Comparison of ENCODE assay signal across 16 cellular contexts in the genomic region with DNA sequence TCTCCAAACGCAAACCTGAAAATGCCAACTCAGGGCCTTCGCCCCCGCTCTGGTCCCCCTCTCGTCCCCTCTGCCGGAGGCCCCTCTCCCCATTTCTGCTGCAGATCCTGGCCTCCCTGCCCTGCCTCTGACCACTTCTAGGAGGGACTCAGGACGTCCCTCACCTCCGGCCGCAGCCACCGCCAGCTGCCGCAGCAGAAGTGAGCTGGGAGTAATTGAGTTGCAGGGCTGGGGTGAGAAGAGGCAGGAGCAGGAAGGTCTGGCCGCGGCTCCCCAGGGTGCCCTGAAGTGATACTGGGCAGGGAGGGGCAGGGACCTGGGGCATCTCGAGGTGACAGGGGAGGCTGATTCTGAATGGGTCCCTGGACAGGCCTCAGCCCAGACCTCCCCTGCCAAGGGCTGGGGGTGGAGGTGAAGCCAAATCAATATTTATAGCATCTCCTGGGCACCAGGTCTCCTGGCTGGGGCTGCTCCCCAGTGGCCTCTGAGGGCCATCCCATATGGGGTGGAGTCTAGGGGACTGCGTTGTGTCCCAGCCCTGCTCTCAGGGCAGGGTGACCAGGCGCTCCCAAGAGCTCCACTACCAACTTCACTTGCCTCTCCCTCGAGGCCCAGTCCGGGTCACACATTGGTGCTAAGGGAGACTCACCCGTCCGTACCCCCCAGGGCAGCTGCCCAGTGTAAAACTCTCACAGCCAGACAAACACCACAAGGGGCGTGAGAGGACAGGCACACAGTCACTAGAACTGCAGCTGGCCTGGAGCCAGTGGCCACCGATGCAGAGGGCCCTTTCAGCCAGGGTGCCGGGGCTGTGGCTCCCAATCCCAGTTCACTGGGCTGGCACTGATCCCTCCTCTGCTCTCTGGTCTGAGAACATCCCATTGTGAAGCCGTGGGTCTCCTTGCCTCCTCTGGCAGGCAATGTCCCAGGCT. TPM values are rescaled to one million over a fixed set of nuclear protein-coding genes. Genes with fewer than 3 reads are reported as not detected.
A peak's percentile ranks its signal among the peaks of the same experiment; 100 is the strongest.
DNase-seq lines count a peak whose midpoint lies in the region; ATAC-seq, FAIRE-seq and TF ChIP-seq lines count a peak whose summit lies in the region.
"Had no signal": no experiment of that assay in that cellular context is flagged by ENCODE, and none has a peak within 500 bp of the region (broad histone marks: within the 10 kb centered on the region; RNA-seq: fewer than 3 reads in every experiment).

No MANE protein-coding gene starts in this region.

- H3K27ac ChIP-seq in K562 (ENCODE audit: extremely low read depth, low read depth, low read length) (no peak overlapping the region), upper lobe of right lung (no peak overlapping the region)
- H3K27ac ChIP-seq: lower lobe of right lung, SK-N-MC, testis had no signal

- no peaks in the 10 kb centered on the region for H3K27me3 Mint-ChIP-seq in effector memory CD8-positive, alpha-beta T cell

- no peak overlapping the region for H3K9ac ChIP-seq in K562 (ENCODE audit: insufficient read depth in 1 of 2, low read depth in 2 of 2, low read length in 2 of 2)

- ATAC-seq in K562 (peak; percentile 56), left colon (peak; percentile 30), upper lobe of right lung (no peak)
- no peak for ATAC-seq in effector memory CD8-positive, alpha-beta T cell (replicated peaks)

- H3K27me3 ChIP-seq in K562 (ENCODE audit: control insufficient read depth in 2 of 2, insufficient read depth in 2 of 2, low read length in 2 of 2) (peaks cover 0 to 71% of the 10 kb centered on the region in 2 experiments; a peak in 4 of 5 replicates), upper lobe of right lung (no peaks in the 10 kb centered on the region)
- H3K27me3 ChIP-seq: testis had no signal

- H2AFZ ChIP-seq in K562 (ENCODE audit: low read depth, low read length) = no peak overlapping the region

- in situ Hi-C loops in ACHN (cut with HindIII; ENCODE audit: low pct_ligation_motif_present, low pct_unique_long_range_greater_than_20kb, low sequenced_read_pairs) (no loop called here), K562 (cut with MboI) (no loop called here)

- H3K4me1 Mint-ChIP-seq in effector memory CD8-positive, alpha-beta T cell (ENCODE audit: low read depth in 2 of 2) = no peaks in the 10 kb centered on the region

- H4K20me1 ChIP-seq in K562 (replicated peaks; ENCODE audit: control insufficient read depth, insufficient read depth, low read length) = 0 out of 2 replicates have a peak, but pooled peaks cover 4% of the 10 kb centered on the region

- H3K9me1 ChIP-seq in K562 (ENCODE audit: control insufficient read depth, insufficient read depth, low read length) = peaks cover 2% of the 10 kb centered on the region

- no peak for TF ChIP-seq RAD21 in K562 (CRISPR knock-in tag; conservative IDR thresholded peaks at IDR 0.05 in 1 of 2, IDR thresholded peaks at IDR 0.05 in 1 of 2)

- H3K9me3 ChIP-seq in K562 (replicated peaks; ENCODE audit: control insufficient read depth, insufficient read depth, low read depth, low read length) (no peaks in the 10 kb centered on the region; the same call in 1 of the 2 replicates), upper lobe of right lung (no peaks in the 10 kb centered on the region)
- H3K9me3 ChIP-seq: lower lobe of right lung, testis had no signal

- no peak for TF ChIP-seq POLR2A in K562 (conservative IDR thresholded peaks at IDR 0.05)

- BruUV-seq in K562 (replicated peaks; lab: Mats Ljungman, UMichigan) = no TSS peak

- 2% methylated on average over 22 of the region's 23 CpGs for WGBS in K562 (ENCODE audit: insufficient coverage, low coverage, missing lambda C conversion rate)

- 0 out of 6 replicates have a peak, but pooled peaks of 1 of the 3 experiments have one; percentile 6 for TF ChIP-seq CTCF in K562 (IDR thresholded peaks at IDR 0.05 in 2 of 3, conservative IDR thresholded peaks at IDR 0.05 in 1 of 3; ENCODE audit: insufficient read depth in 2 of 3, low read depth in 1 of 3, low read length in 3 of 3)
- no peak for TF ChIP-seq CTCF in upper lobe of right lung (IDR thresholded peaks at IDR 0.05)

- TF ChIP-seq EP300 in K562 (IDR thresholded peaks at IDR 0.05; ENCODE audit: low read length) = no peak

- no peak overlapping the region for H3K4me3 Mint-ChIP-seq in effector memory CD8-positive, alpha-beta T cell

- H3K4me2 ChIP-seq in K562 (ENCODE audit: insufficient read depth, low read length) = no peak overlapping the region

- POLR2A ChIA-PET in K562 (lab: Yijun Ruan, JAX) = interaction anchor here (0.5 to 0.6 kb wide), 2 partner anchors 60 to 71 kb away, joined by 3 read pairs; no protein-coding TSS in a partner anchor

- H3K36me3 ChIP-seq in K562 (ENCODE audit: control insufficient read depth, insufficient read depth, low read length) (no peaks in the 10 kb centered on the region), upper lobe of right lung (no peaks in the 10 kb centered on the region)
- H3K36me3 ChIP-seq: lower lobe of right lung had no signal

- peaks cover 0 to 3% of the 10 kb centered on the region in 2 experiments; a peak in 1 of 5 replicates for H3K4me1 ChIP-seq in K562 (replicated peaks in 1 of 2; ENCODE audit: control insufficient read depth in 2 of 2, insufficient read depth in 2 of 2, low read length in 2 of 2)
- no peaks in the 10 kb centered on the region for H3K4me1 ChIP-seq in upper lobe of right lung
- H3K4me1 ChIP-seq: lower lobe of right lung, testis had no signal

- no peaks in the 10 kb centered on the region for H3K36me3 Mint-ChIP-seq in effector memory CD8-positive, alpha-beta T cell (ENCODE audit: insufficient read depth)

- no peaks in the 10 kb centered on the region for H3K79me2 ChIP-seq in K562 (ENCODE audit: control insufficient read depth, insufficient read depth, low read length)

- no peak for FAIRE-seq in K562 (lab: Jason Lieb, UNC)
- FAIRE-seq: bronchial epithelial cell had no signal

- no peaks in the 10 kb centered on the region for H3K9me3 Mint-ChIP-seq in effector memory CD8-positive, alpha-beta T cell

- intact Hi-C loops in K562 (cut with micrococcal nuclease) (no loop called here), left colon (cut with DNase I, micrococcal nuclease) (no loop called here), upper lobe of right lung (cut with DNase I) (no loop called here)

- DNase-seq in ACHN (peak; percentile 61), HK-2 (ENCODE audit: unreplicated experiment) (peak; percentile 69), K562 (ENCODE audit: extremely low read depth in 1 of 4, low spot score in 3 of 4) (no peak), left colon (peak in 1 of 2 donors; percentile 20), COLO668 (lab: John Stamatoyannopoulos, UW; ENCODE audit: unreplicated experiment) (no peak), upper lobe of right lung (no peak), EL (no peak)
- no peak for DNase-seq in effector memory CD8-positive, alpha-beta T cell
- DNase-seq: activated naive CD4-positive, alpha-beta T cell; DMS153; lower lobe of right lung; NCI-H2029 treated with DMSO at 0.1 percent for 48 hours; NCI-H82; testis had no signal

- CTCF ChIA-PET in K562 (lab: Yijun Ruan, JAX; ENCODE audit: low intra/inter-chr PET ratio) = no interaction called here

- H3K4me3 ChIP-seq in K562 = no peak overlapping the region
- H3K4me3 ChIP-seq in upper lobe of right lung = no peak overlapping the region
- H3K4me3 ChIP-seq: lower lobe of right lung, SK-N-MC, testis had no signal

- no peak overlapping the region for H3K27ac Mint-ChIP-seq in effector memory CD8-positive, alpha-beta T cell

TF ChIP-seq in K562, 482 proteins besides CTCF, POLR2A, EP300 and RAD21:
- TF ChIP-seq TAF9B (IDR thresholded peaks at IDR 0.05; ENCODE audit: partially characterized antibody) (no peak), NFIC (IDR thresholded peaks at IDR 0.05) (peak; percentile 64)

RNA-seq across cellular contexts. Expression of gene KCNIP3, which starts 33.0 kb away (rescaled TPM):
- not detected in 2 replicates for total RNA-seq in K562 (2011; cell fraction: chromatin; rRNA removed; ENCODE audit: low replicate concordance)
- total RNA-seq in K562 (2011; cell fraction: nucleolus; rRNA removed) = not detected in 2 replicates
- total RNA-seq in K562 (2011; cell fraction: nucleoplasm; rRNA removed) = not detected in 2 replicates
- total RNA-seq in K562 (2014; rRNA removed) = not detected in 2 replicates
- not detected in 2 replicates for total RNA-seq in K562 (2014; rRNA removed; fragmentation: Illumina TruSeq; extraction: Trizol)
- total RNA-seq in K562 (2015; rRNA removed; fragmentation: Illumina TruSeq; extraction: Trizol) = not detected in 2 replicates
- total RNA-seq in K562 (2021) = 0.04 TPM in 1 of 2 replicates, not detected in the other
- not detected in 2 replicates for polyA plus RNA-seq in K562 (2011; rRNA removed)
- 0.03 TPM in 1 of 2 replicates, not detected in the other for polyA plus RNA-seq in K562 (2011; cell fraction: cytosol; rRNA removed)
- polyA plus RNA-seq in K562 (2011; cell fraction: nucleus; rRNA removed) = 0.22 TPM in 1 of 2 replicates, not detected in the other
- polyA plus RNA-seq in K562 (2012) = not detected in 2 replicates
- not detected in 2 replicates for polyA plus RNA-seq in K562 (2014; fragmentation: Illumina TruSeq; extraction: Trizol)
- polyA plus RNA-seq in K562 (2014; fragmentation: Nextera tagmentation; extraction: Ambion mirVana) = not detected
- not detected in 2 replicates for polyA plus RNA-seq in K562 (2014; rRNA removed)
- not detected in 2 replicates for polyA minus RNA-seq in K562 (2011; rRNA and poly(A)+ RNA removed)
- not detected in 2 replicates for polyA minus RNA-seq in K562 (2011; cell fraction: cytosol; rRNA and poly(A)+ RNA removed)
- not detected in 2 replicates for polyA minus RNA-seq in K562 (2011; cell fraction: nucleus; rRNA and poly(A)+ RNA removed)
- total RNA-seq in left colon = 1 to 10 TPM; 3.0 to 4.7 TPM
- 3.0 TPM for total RNA-seq in upper lobe of right lung

RNA-seq across cellular contexts. Expression of gene PROM2, which starts 55.9 kb away (rescaled TPM):
- not detected in 2 replicates for total RNA-seq in K562 (2011; cell fraction: chromatin; rRNA removed; ENCODE audit: low replicate concordance)
- not detected in 2 replicates for total RNA-seq in K562 (2011; cell fraction: nucleolus; rRNA removed)
- total RNA-seq in K562 (2011; cell fraction: nucleoplasm; rRNA removed) = not detected in 2 replicates
- not detected in 2 replicates for total RNA-seq in K562 (2014; rRNA removed)
- not detected in 2 replicates for total RNA-seq in K562 (2014; rRNA removed; fragmentation: Illumina TruSeq; extraction: Trizol)
- not detected in 2 replicates for total RNA-seq in K562 (2015; rRNA removed; fragmentation: Illumina TruSeq; extraction: Trizol)
- total RNA-seq in K562 (2021) = 0.07 TPM in 1 of 2 replicates, not detected in the other
- polyA plus RNA-seq in K562 (2011; rRNA removed) = not detected in 2 replicates
- polyA plus RNA-seq in K562 (2011; cell fraction: cytosol; rRNA removed) = not detected in 2 replicates
- not detected in 2 replicates for polyA plus RNA-seq in K562 (2011; cell fraction: nucleus; rRNA removed)
- not detected in 2 replicates for polyA plus RNA-seq in K562 (2012)
- not detected in 2 replicates for polyA plus RNA-seq in K562 (2014; fragmentation: Illumina TruSeq; extraction: Trizol)
- polyA plus RNA-seq in K562 (2014; fragmentation: Nextera tagmentation; extraction: Ambion mirVana) = not detected
- not detected in 2 replicates for polyA plus RNA-seq in K562 (2014; rRNA removed)
- polyA minus RNA-seq in K562 (2011; rRNA and poly(A)+ RNA removed) = not detected in 2 replicates
- polyA minus RNA-seq in K562 (2011; cell fraction: cytosol; rRNA and poly(A)+ RNA removed) = not detected in 2 replicates
- under 0.01 TPM in 1 of 2 replicates, not detected in the other for polyA minus RNA-seq in K562 (2011; cell fraction: nucleus; rRNA and poly(A)+ RNA removed)
- total RNA-seq in left colon = 10 to 100 TPM; 32.9 to 39.9 TPM
- total RNA-seq in upper lobe of right lung = 6.0 TPM

Comparison
In these comparisons a context has a peak if more than half of its experiments do, and no peak if none do; other contexts are left out.
1. DNase-seq: peak in ACHN (single experiment) and HK-2 (single experiment); none in K562 (0 of 4), COLO668 (single experiment), upper lobe of right lung (single experiment), effector memory CD8-positive, alpha-beta T cell (0 of 3) and EL (single experiment).
2. ATAC-seq: peak in K562 (single experiment) and left colon (single experiment); none in upper lobe of right lung (single experiment) and effector memory CD8-positive, alpha-beta T cell (single experiment).